Comparison of ENCODE assay signal across 11 cellular contexts in genomic region chr16:53893731-53894435, GRCh38.
DNase-seq lines count a peak whose midpoint lies in the region; TF ChIP-seq lines count a peak whose summit lies in the region.
"Had no signal": no experiment of that assay in that cellular context is flagged by ENCODE, and none has a peak within 500 bp of the region (broad histone marks: within the 10 kb centered on the region; RNA-seq: fewer than 3 reads in every experiment).

No MANE protein-coding gene starts in this region.

- no peaks in the 10 kb centered on the region for H3K27me3 Mint-ChIP-seq in chondrocyte (ENCODE audit: low read depth)
- no peaks in the 10 kb centered on the region for H3K27me3 Mint-ChIP-seq in neural progenitor cell (ENCODE audit: insufficient read depth, low read depth)
- H3K27me3 Mint-ChIP-seq: effector memory CD8-positive, alpha-beta T cell had no signal

- H3K9me3 Mint-ChIP-seq in chondrocyte (ENCODE audit: low read depth): no peaks in the 10 kb centered on the region
- no peaks in the 10 kb centered on the region for H3K9me3 Mint-ChIP-seq in neural progenitor cell
- H3K9me3 Mint-ChIP-seq: effector memory CD8-positive, alpha-beta T cell had no signal

- H3K4me3 ChIP-seq in neural progenitor cell (no peak overlapping the region), sigmoid colon (no peak overlapping the region), hepatocyte (no peak overlapping the region)

- no peak overlapping the region for H3K27ac ChIP-seq in neural progenitor cell
- no peak overlapping the region for H3K27ac ChIP-seq in sigmoid colon
- no peak overlapping the region for H3K27ac ChIP-seq in hepatocyte
- H3K27ac ChIP-seq: KMS-11 had no signal

- peak overlapping the region; percentile 20 for H3K4me3 Mint-ChIP-seq in chondrocyte (ENCODE audit: unreplicated experiment)
- no peak overlapping the region for H3K4me3 Mint-ChIP-seq in neural progenitor cell
- H3K4me3 Mint-ChIP-seq: effector memory CD8-positive, alpha-beta T cell had no signal

- H3K79me2 ChIP-seq in neural progenitor cell (ENCODE audit: low read depth) (no peaks in the 10 kb centered on the region), hepatocyte (no peaks in the 10 kb centered on the region)

- H2AFZ ChIP-seq in neural progenitor cell (replicated peaks) (no peak overlapping the region), hepatocyte (no peak overlapping the region)

- intact Hi-C loops in sigmoid colon (cut with DNase I): loop anchor here (10.0 kb wide), 1 partner anchor 391 kb away; the partner anchor contains the start of gene IRX3

- TF ChIP-seq EP300 in sigmoid colon (IDR thresholded peaks at IDR 0.05): no peak

- H3K9me3 ChIP-seq in neural progenitor cell (ENCODE audit: low read depth): no peaks in the 10 kb centered on the region
- H3K9me3 ChIP-seq in sigmoid colon: no peaks in the 10 kb centered on the region
- H3K9me3 ChIP-seq in hepatocyte (ENCODE audit: low read depth): no peaks in the 10 kb centered on the region

- H3K4me2 ChIP-seq in neural progenitor cell: no peak overlapping the region
- H3K4me2 ChIP-seq in hepatocyte: no peak overlapping the region
- H3K4me2 ChIP-seq: KMS-11 had no signal

- H3K36me3 Mint-ChIP-seq in chondrocyte (ENCODE audit: low read depth) (peaks cover 4% of the 10 kb centered on the region), neural progenitor cell (peaks cover 4% of the 10 kb centered on the region)

- H3K36me3 ChIP-seq in neural progenitor cell (no peaks in the 10 kb centered on the region), sigmoid colon (peaks cover 0 to 11% (median 0%) of the 10 kb centered on the region in 4 donors), hepatocyte (replicated peaks; ENCODE audit: insufficient read depth, low read depth) (no peaks in the 10 kb centered on the region)

- H3K9ac ChIP-seq in neural progenitor cell: no peak overlapping the region
- H3K9ac ChIP-seq: KMS-11 had no signal

- WGBS in sigmoid colon, 2 donors: 14 to 67% methylated on average over 5 of the region's 5 CpGs
- 61% methylated on average over 5 of the region's 5 CpGs for WGBS in hepatocyte (ENCODE audit: low lambda C conversion rate, missing lambda C conversion rate)

- peaks cover 18% of the 10 kb centered on the region for H3K4me1 ChIP-seq in neural progenitor cell
- H3K4me1 ChIP-seq in sigmoid colon: peaks cover 0 to 22% (median 14%) of the 10 kb centered on the region in 4 donors
- H3K4me1 ChIP-seq in hepatocyte (ENCODE audit: insufficient read depth): peaks cover 18% of the 10 kb centered on the region

- TF ChIP-seq CTCF in chondrocyte (IDR thresholded peaks at IDR 0.05) (no peak), neural progenitor cell (IDR thresholded peaks at IDR 0.05) (no peak), sigmoid colon (IDR thresholded peaks at IDR 0.05) (no peak), hepatocyte (IDR thresholded peaks at IDR 0.05; ENCODE audit: poor library complexity) (no peak)

- peaks cover 64% of the 10 kb centered on the region for H3K4me1 Mint-ChIP-seq in chondrocyte (ENCODE audit: low read depth)
- peaks cover 43% of the 10 kb centered on the region for H3K4me1 Mint-ChIP-seq in neural progenitor cell

- no peaks in the 10 kb centered on the region for H3K9me2 ChIP-seq in hepatocyte (replicated peaks; ENCODE audit: insufficient read depth)

- peaks cover 6% of the 10 kb centered on the region for H3F3A ChIP-seq in neural progenitor cell (ENCODE audit: low read depth)

- DNase-seq in Daoy (ENCODE audit: low read depth) (peak; percentile 71), NCI-H2081 (lab: John Stamatoyannopoulos, UW) (peak; percentile 37 to 78), chondrocyte (ENCODE audit: low spot score) (no peak), non-pigmented ciliary epithelial cell (ENCODE audit: low read depth) (peak; percentile 48), neural progenitor cell (ENCODE audit: low spot score) (no peak), T-helper 2 cell (no peak), sigmoid colon (no peak), hepatocyte (ENCODE audit: low spot score) (no peak)
- DNase-seq: effector memory CD8-positive, alpha-beta T cell; SHP77 had no signal

- peaks cover 6% of the 10 kb centered on the region for H4K20me1 ChIP-seq in neural progenitor cell (ENCODE audit: low read depth)
- no peaks in the 10 kb centered on the region for H4K20me1 ChIP-seq in hepatocyte (ENCODE audit: insufficient read depth, poor library complexity, severe bottlenecking)

- peak overlapping the region; percentile 90 for H3K27ac Mint-ChIP-seq in chondrocyte (ENCODE audit: unreplicated experiment)
- no peak overlapping the region for H3K27ac Mint-ChIP-seq in neural progenitor cell

- H3K27me3 ChIP-seq in neural progenitor cell (no peaks in the 10 kb centered on the region), sigmoid colon (no peaks in the 10 kb centered on the region), hepatocyte (no peaks in the 10 kb centered on the region)

- TF ChIP-seq POLR2A in sigmoid colon (IDR thresholded peaks at IDR 0.05): no peak

Comparison
In these comparisons a context has a peak if more than half of its experiments do, and no peak if none do; other contexts are left out.
1. DNase-seq: peak in Daoy (single experiment), NCI-H2081 (2 of 2) and non-pigmented ciliary epithelial cell (single experiment); none in chondrocyte (single experiment), neural progenitor cell (single experiment), T-helper 2 cell (0 of 5), sigmoid colon (single experiment) and hepatocyte (single experiment).